Comparison of ENCODE assay signal across 13 cellular contexts in genomic region chr9:136403915-136404800, GRCh38. TPM values are rescaled to one million over a fixed set of nuclear protein-coding genes. Genes with fewer than 3 reads are reported as not detected.
DNase-seq lines count a peak whose midpoint lies in the region; FAIRE-seq and TF ChIP-seq lines count a peak whose summit lies in the region.
"Had no signal": no experiment of that assay in that cellular context is flagged by ENCODE, and none has a peak within 500 bp of the region (broad histone marks: within the 10 kb centered on the region; RNA-seq: fewer than 3 reads in every experiment).

No MANE protein-coding gene starts in this region.

- peaks cover 8 to 10% of the 10 kb centered on the region in 2 donors for H3K36me3 ChIP-seq in kidney (ENCODE audit: control insufficient read depth in 1 of 2, insufficient read depth in 2 of 2, low read length in 2 of 2)

- no peaks in the 10 kb centered on the region for H3K27me3 Mint-ChIP-seq in activated CD4-positive, alpha-beta T cell treated with anti-CD3 and anti-CD28 coated beads, Interleukin-2, amount 10 ng/mL, durations not matched to agents 7 days and 5 days
- no peaks in the 10 kb centered on the region for H3K27me3 Mint-ChIP-seq in chondrocyte (ENCODE audit: low read depth)
- H3K27me3 Mint-ChIP-seq: brain had no signal

- no peaks in the 10 kb centered on the region for H3K9me3 Mint-ChIP-seq in activated CD4-positive, alpha-beta T cell treated with anti-CD3 and anti-CD28 coated beads, Interleukin-2, amount 10 ng/mL, durations not matched to agents 7 days and 5 days
- H3K9me3 Mint-ChIP-seq in chondrocyte (ENCODE audit: low read depth) = no peaks in the 10 kb centered on the region
- H3K9me3 Mint-ChIP-seq: brain had no signal

- peaks cover 50% of the 10 kb centered on the region for H3K36me3 Mint-ChIP-seq in activated CD4-positive, alpha-beta T cell treated with anti-CD3 and anti-CD28 coated beads, Interleukin-2, amount 10 ng/mL, durations not matched to agents 7 days and 5 days (ENCODE audit: low read depth)
- peaks cover 22% of the 10 kb centered on the region for H3K36me3 Mint-ChIP-seq in chondrocyte (ENCODE audit: low read depth)

- H3K4me3 Mint-ChIP-seq in activated CD4-positive, alpha-beta T cell treated with anti-CD3 and anti-CD28 coated beads, Interleukin-2, amount 10 ng/mL, durations not matched to agents 7 days and 5 days = peak overlapping the region; percentile 61
- H3K4me3 Mint-ChIP-seq in chondrocyte (ENCODE audit: unreplicated experiment) = no peak overlapping the region

- DNase-seq in activated CD8-positive, alpha-beta memory T cell treated with anti-CD3 and anti-CD28 coated beads for 24 hours = peak; percentile 77
- DNase-seq in activated CD8-positive, alpha-beta memory T cell treated with anti-CD3 and anti-CD28 coated beads, Interleukin-2, amount 50 U/mL, for 4 hours = no peak
- DNase-seq in activated CD4-positive, alpha-beta T cell treated with anti-CD3 and anti-CD28 coated beads, Interleukin-2, amount 10 ng/mL, durations not matched to agents 7 days and 5 days = peak; percentile 47
- DNase-seq in chondrocyte (ENCODE audit: low spot score) (peak; percentile 86), hippocampal formation (lab: John Stamatoyannopoulos, UW) (no peak), NCI-H1436 treated with DMSO at 0.1 percent for 48 hours (lab: John Stamatoyannopoulos, UW) (no peak), kidney (no peak)
- peak; percentile 36 for DNase-seq in stimulated activated naive CD4-positive, alpha-beta T cell treated with Interleukin-2 at 50 U/mL for 16 hours (lab: John Stamatoyannopoulos, UW)
- DNase-seq: esophagus squamous epithelium, NCI-H1048, OCI-M1 had no signal

- no peak overlapping the region for H3K27ac ChIP-seq in kidney (ENCODE audit: low read depth in 2 of 2, low read length in 2 of 2)
- H3K27ac ChIP-seq: A549 had no signal

- POLR2A ChIA-PET in activated CD4-positive, alpha-beta T cell treated with anti-CD3 and anti-CD28 coated beads, Interleukin-2, amount 10 ng/mL, durations not matched to agents 7 days and 5 days (lab: Charles Lee) = no interaction called here

- H3K4me1 Mint-ChIP-seq in activated CD4-positive, alpha-beta T cell treated with anti-CD3 and anti-CD28 coated beads, Interleukin-2, amount 10 ng/mL, durations not matched to agents 7 days and 5 days = peaks cover 70% of the 10 kb centered on the region
- H3K4me1 Mint-ChIP-seq in chondrocyte (ENCODE audit: low read depth) = peaks cover 12% of the 10 kb centered on the region

- peak overlapping the region; percentile 85 for H3K27ac Mint-ChIP-seq in activated CD4-positive, alpha-beta T cell treated with anti-CD3 and anti-CD28 coated beads, Interleukin-2, amount 10 ng/mL, durations not matched to agents 7 days and 5 days
- H3K27ac Mint-ChIP-seq in chondrocyte (ENCODE audit: unreplicated experiment) = no peak overlapping the region

- H3K9ac ChIP-seq in kidney (ENCODE audit: low read length in 2 of 2) = no peak overlapping the region

- TF ChIP-seq CTCF in chondrocyte (IDR thresholded peaks at IDR 0.05) (no peak), kidney (IDR thresholded peaks at IDR 0.05; ENCODE audit: borderline replicate concordance, extremely low read depth, insufficient read depth) (no peak)

- no peaks in the 10 kb centered on the region for H3K9me3 ChIP-seq in kidney (ENCODE audit: control insufficient read depth in 1 of 2, low read length in 2 of 2)
- H3K9me3 ChIP-seq: A549, esophagus squamous epithelium had no signal

- peaks cover 0 to 9% of the 10 kb centered on the region in 2 donors for H3K4me1 ChIP-seq in kidney (ENCODE audit: control insufficient read depth in 1 of 2, insufficient read depth in 1 of 2, low read depth in 1 of 2, low read length in 2 of 2)

- FAIRE-seq in kidney (lab: Jason Lieb, UNC) = no peak
- FAIRE-seq: A549 had no signal

- CTCF ChIA-PET in activated CD4-positive, alpha-beta T cell treated with anti-CD3 and anti-CD28 coated beads, Interleukin-2, amount 10 ng/mL, durations not matched to agents 7 days and 5 days (lab: Charles Lee) = interaction anchor here (0.8 to 2.0 kb wide), 2 partner anchors 20 to 40 kb away, joined by 3 to 6 read pairs; partner anchors contain the start of gene DNLZ

- no peak overlapping the region for H3K4me3 ChIP-seq in kidney (ENCODE audit: low read length in 2 of 2)
- H3K4me3 ChIP-seq: A549, esophagus squamous epithelium had no signal

- intact Hi-C loops in kidney (cut with DNase I) = no loop called here

RNA-seq across cellular contexts. Expression of gene SNAPC4, which starts 4.2 kb away (rescaled TPM):
- total RNA-seq in activated CD4-positive, alpha-beta T cell treated with anti-CD3 and anti-CD28 coated beads, Interleukin-2, amount 10 ng/mL, durations not matched to agents 7 days and 5 days = 10 to 100 TPM in 1 of 2 experiments, 1 to 10 TPM in 1; 9.4 to 10.8 TPM
- total RNA-seq in chondrocyte (7.6 to 8.4 TPM (median 7.9 TPM) in 3 replicates), kidney (11.0 TPM)
- 3.2 TPM for polyA plus RNA-seq in kidney (ENCODE audit: insufficient read depth, low read depth, low replicate concordance)

RNA-seq across cellular contexts. Expression of gene ENTR1, which starts 6.3 kb away (rescaled TPM):
- total RNA-seq in activated CD4-positive, alpha-beta T cell treated with anti-CD3 and anti-CD28 coated beads, Interleukin-2, amount 10 ng/mL, durations not matched to agents 7 days and 5 days = 10 to 100 TPM; 59.2 to 62.3 TPM
- total RNA-seq in chondrocyte (49.6 to 52.9 TPM (median 52.5 TPM) in 3 replicates), kidney (36.2 TPM)
- polyA plus RNA-seq in kidney (ENCODE audit: insufficient read depth, low read depth, low replicate concordance) = 25.9 TPM

RNA-seq across cellular contexts. Expression of gene PMPCA, which starts 6.3 kb away (rescaled TPM):
- total RNA-seq in activated CD4-positive, alpha-beta T cell treated with anti-CD3 and anti-CD28 coated beads, Interleukin-2, amount 10 ng/mL, durations not matched to agents 7 days and 5 days = 10 to 100 TPM; 52.9 to 58.8 TPM
- total RNA-seq in chondrocyte = 42.5 to 64.8 TPM (median 43.9 TPM) in 3 replicates
- 45.6 TPM for total RNA-seq in kidney
- polyA plus RNA-seq in kidney (ENCODE audit: insufficient read depth, low read depth, low replicate concordance) = 50.1 TPM

RNA-seq across cellular contexts. Expression of gene CARD9, which starts 30.7 kb away (rescaled TPM):
- total RNA-seq in activated CD4-positive, alpha-beta T cell treated with anti-CD3 and anti-CD28 coated beads, Interleukin-2, amount 10 ng/mL, durations not matched to agents 7 days and 5 days = under 1 TPM; 0.44 to 0.69 TPM
- total RNA-seq in chondrocyte = 0.22 to 2.4 TPM (median 1.9 TPM) in 3 replicates
- total RNA-seq in kidney = 7.0 TPM
- polyA plus RNA-seq in kidney (ENCODE audit: insufficient read depth, low read depth, low replicate concordance) = 1.5 TPM

RNA-seq across cellular contexts. Expression of gene INPP5E, which starts 35.5 kb away (rescaled TPM):
- 10 to 100 TPM; 16.5 to 18.5 TPM for total RNA-seq in activated CD4-positive, alpha-beta T cell treated with anti-CD3 and anti-CD28 coated beads, Interleukin-2, amount 10 ng/mL, durations not matched to agents 7 days and 5 days
- total RNA-seq in chondrocyte (12.9 to 14.1 TPM (median 13.2 TPM) in 3 replicates), kidney (14.0 TPM)
- 6.9 TPM for polyA plus RNA-seq in kidney (ENCODE audit: insufficient read depth, low read depth, low replicate concordance)

Comparison
In these comparisons a context has a peak if more than half of its experiments do, and no peak if none do; other contexts are left out.
1. DNase-seq: peak in activated CD8-positive, alpha-beta memory T cell treated with anti-CD3 and anti-CD28 coated beads for 24 hours (single experiment), activated CD4-positive, alpha-beta T cell treated with anti-CD3 and anti-CD28 coated beads, Interleukin-2, amount 10 ng/mL, durations not matched to agents 7 days and 5 days (single experiment), chondrocyte (single experiment) and stimulated activated naive CD4-positive, alpha-beta T cell treated with Interleukin-2 at 50 U/mL for 16 hours (single experiment); none in activated CD8-positive, alpha-beta memory T cell treated with anti-CD3 and anti-CD28 coated beads, Interleukin-2, amount 50 U/mL, for 4 hours (single experiment), hippocampal formation (0 of 2), NCI-H1436 treated with DMSO at 0.1 percent for 48 hours (single experiment) and kidney (single experiment).